In the genomic region with DNA sequence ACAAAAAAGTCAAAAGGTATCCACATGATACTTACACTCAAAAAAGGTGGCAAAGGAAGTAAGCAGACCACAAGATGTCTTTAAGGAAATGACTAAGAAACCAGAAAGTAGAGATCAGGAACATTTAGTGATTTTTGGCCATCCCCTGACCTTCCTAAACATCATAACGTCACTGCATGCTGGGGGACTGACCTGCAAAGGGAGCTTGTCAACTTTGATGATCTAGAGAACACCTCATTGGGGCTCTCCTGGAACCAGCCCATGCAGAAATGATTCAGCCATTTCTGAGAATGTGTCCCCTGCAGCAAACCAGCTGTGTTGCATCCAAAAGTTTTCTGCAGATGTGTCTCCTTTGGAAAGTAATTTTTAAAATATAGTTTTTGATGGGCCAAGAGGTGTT, we compare ENCODE assay signal across 2 cellular contexts.
TF ChIP-seq lines count a peak whose summit lies in the region.

No MANE protein-coding gene starts in this region.

TF ChIP-seq in SK-N-SH, 30 proteins besides CTCF, POLR2A, EP300 and RAD21 (continued from another document):
- no peak for TF ChIP-seq SIN3A (IDR thresholded peaks at IDR 0.05; ENCODE audit: borderline replicate concordance, low read depth, low read length)
- TF ChIP-seq, protein P1, sequence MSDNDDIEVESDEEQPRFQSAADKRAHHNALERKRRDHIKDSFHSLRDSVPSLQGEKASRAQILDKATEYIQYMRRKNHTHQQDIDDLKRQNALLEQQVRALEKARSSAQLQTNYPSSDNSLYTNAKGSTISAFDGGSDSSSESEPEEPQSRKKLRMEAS (IDR thresholded peaks at IDR 0.05; ENCODE audit: low read depth): no peak
- TF ChIP-seq, protein P2, sequence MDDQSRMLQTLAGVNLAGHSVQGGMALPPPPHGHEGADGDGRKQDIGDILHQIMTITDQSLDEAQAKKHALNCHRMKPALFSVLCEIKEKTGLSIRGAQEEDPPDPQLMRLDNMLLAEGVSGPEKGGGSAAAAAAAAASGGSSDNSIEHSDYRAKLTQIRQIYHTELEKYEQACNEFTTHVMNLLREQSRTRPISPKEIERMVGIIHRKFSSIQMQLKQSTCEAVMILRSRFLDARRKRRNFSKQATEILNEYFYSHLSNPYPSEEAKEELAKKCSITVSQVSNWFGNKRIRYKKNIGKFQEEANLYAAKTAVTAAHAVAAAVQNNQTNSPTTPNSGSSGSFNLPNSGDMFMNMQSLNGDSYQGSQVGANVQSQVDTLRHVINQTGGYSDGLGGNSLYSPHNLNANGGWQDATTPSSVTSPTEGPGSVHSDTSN (IDR thresholded peaks at IDR 0.05): peak; percentile 38; the same call in 1 of the 2 replicates
- TF ChIP-seq, protein P3, sequence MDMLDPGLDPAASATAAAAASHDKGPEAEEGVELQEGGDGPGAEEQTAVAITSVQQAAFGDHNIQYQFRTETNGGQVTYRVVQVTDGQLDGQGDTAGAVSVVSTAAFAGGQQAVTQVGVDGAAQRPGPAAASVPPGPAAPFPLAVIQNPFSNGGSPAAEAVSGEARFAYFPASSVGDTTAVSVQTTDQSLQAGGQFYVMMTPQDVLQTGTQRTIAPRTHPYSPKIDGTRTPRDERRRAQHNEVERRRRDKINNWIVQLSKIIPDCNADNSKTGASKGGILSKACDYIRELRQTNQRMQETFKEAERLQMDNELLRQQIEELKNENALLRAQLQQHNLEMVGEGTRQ (IDR thresholded peaks at IDR 0.05; ENCODE audit: borderline replicate concordance, low read depth, low read length): no peak
- TF ChIP-seq RXRA (IDR thresholded peaks at IDR 0.05; ENCODE audit: borderline replicate concordance, low read depth): no peak

TF ChIP-seq in SK-N-SH treated with all-trans-retinoic acid at 6 μM for 48 hours, 23 proteins besides CTCF, POLR2A, EP300 and RAD21 (continued from another document):
- TF ChIP-seq, protein P4, sequence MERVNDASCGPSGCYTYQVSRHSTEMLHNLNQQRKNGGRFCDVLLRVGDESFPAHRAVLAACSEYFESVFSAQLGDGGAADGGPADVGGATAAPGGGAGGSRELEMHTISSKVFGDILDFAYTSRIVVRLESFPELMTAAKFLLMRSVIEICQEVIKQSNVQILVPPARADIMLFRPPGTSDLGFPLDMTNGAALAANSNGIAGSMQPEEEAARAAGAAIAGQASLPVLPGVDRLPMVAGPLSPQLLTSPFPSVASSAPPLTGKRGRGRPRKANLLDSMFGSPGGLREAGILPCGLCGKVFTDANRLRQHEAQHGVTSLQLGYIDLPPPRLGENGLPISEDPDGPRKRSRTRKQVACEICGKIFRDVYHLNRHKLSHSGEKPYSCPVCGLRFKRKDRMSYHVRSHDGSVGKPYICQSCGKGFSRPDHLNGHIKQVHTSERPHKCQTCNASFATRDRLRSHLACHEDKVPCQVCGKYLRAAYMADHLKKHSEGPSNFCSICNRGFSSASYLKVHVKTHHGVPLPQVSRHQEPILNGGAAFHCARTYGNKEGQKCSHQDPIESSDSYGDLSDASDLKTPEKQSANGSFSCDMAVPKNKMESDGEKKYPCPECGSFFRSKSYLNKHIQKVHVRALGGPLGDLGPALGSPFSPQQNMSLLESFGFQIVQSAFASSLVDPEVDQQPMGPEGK (CRISPR knock-in tag; IDR thresholded peaks at IDR 0.05; ENCODE audit: borderline replicate concordance): no peak
- TF ChIP-seq OSR1 (CRISPR knock-in tag; IDR thresholded peaks at IDR 0.05) (no peak), SNAI2 (CRISPR knock-in tag; IDR thresholded peaks at IDR 0.05) (no peak), TCF4 (CRISPR knock-in tag; IDR thresholded peaks at IDR 0.05; ENCODE audit: borderline replicate concordance) (no peak), TOX (CRISPR knock-in tag; IDR thresholded peaks at IDR 0.05; ENCODE audit: borderline replicate concordance) (no peak), ESRRG (CRISPR knock-in tag; IDR thresholded peaks at IDR 0.05) (no peak), ZC3H10 (CRISPR knock-in tag; IDR thresholded peaks at IDR 0.05) (no peak), ARNTL (CRISPR knock-in tag; IDR thresholded peaks at IDR 0.05; ENCODE audit: borderline replicate concordance, low read depth) (no peak)
- TF ChIP-seq, protein P5, sequence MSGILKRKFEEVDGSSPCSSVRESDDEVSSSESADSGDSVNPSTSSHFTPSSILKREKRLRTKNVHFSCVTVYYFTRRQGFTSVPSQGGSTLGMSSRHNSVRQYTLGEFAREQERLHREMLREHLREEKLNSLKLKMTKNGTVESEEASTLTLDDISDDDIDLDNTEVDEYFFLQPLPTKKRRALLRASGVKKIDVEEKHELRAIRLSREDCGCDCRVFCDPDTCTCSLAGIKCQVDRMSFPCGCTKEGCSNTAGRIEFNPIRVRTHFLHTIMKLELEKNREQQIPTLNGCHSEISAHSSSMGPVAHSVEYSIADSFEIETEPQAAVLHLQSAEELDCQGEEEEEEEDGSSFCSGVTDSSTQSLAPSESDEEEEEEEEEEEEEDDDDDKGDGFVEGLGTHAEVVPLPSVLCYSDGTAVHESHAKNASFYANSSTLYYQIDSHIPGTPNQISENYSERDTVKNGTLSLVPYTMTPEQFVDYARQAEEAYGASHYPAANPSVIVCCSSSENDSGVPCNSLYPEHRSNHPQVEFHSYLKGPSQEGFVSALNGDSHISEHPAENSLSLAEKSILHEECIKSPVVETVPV (CRISPR knock-in tag; IDR thresholded peaks at IDR 0.05): no peak
- TF ChIP-seq, protein P6, sequence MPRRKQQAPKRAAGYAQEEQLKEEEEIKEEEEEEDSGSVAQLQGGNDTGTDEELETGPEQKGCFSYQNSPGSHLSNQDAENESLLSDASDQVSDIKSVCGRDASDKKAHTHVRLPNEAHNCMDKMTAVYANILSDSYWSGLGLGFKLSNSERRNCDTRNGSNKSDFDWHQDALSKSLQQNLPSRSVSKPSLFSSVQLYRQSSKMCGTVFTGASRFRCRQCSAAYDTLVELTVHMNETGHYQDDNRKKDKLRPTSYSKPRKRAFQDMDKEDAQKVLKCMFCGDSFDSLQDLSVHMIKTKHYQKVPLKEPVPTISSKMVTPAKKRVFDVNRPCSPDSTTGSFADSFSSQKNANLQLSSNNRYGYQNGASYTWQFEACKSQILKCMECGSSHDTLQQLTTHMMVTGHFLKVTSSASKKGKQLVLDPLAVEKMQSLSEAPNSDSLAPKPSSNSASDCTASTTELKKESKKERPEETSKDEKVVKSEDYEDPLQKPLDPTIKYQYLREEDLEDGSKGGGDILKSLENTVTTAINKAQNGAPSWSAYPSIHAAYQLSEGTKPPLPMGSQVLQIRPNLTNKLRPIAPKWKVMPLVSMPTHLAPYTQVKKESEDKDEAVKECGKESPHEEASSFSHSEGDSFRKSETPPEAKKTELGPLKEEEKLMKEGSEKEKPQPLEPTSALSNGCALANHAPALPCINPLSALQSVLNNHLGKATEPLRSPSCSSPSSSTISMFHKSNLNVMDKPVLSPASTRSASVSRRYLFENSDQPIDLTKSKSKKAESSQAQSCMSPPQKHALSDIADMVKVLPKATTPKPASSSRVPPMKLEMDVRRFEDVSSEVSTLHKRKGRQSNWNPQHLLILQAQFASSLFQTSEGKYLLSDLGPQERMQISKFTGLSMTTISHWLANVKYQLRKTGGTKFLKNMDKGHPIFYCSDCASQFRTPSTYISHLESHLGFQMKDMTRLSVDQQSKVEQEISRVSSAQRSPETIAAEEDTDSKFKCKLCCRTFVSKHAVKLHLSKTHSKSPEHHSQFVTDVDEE (CRISPR knock-in tag; IDR thresholded peaks at IDR 0.05): no peak
